Comparison of ENCODE assay signal across 14 cellular contexts in genomic region chr2:50476174-50476573, GRCh38.
A peak's percentile ranks its signal among the peaks of the same experiment; 100 is the strongest.
DNase-seq lines count a peak whose midpoint lies in the region; ATAC-seq, FAIRE-seq and TF ChIP-seq lines count a peak whose summit lies in the region.
"Had no signal": no experiment of that assay in that cellular context is flagged by ENCODE, and none has a peak within 500 bp of the region (broad histone marks: within the 10 kb centered on the region; RNA-seq: fewer than 3 reads in every experiment).

No MANE protein-coding gene starts in this region.

- H3K36me3 ChIP-seq in GM12878 (ENCODE audit: control insufficient read depth in 2 of 2, insufficient read depth in 2 of 2, low read length in 1 of 2) (no peaks in the 10 kb centered on the region), neural cell (ENCODE audit: insufficient read depth, low read length) (peaks cover 4% of the 10 kb centered on the region)
- H3K36me3 ChIP-seq: stomach, uterus had no signal

- H2AFZ ChIP-seq in GM12878 (ENCODE audit: control insufficient read depth, low read depth, low read length) (no peak overlapping the region), neural cell (ENCODE audit: low read depth, low read length) (no peak overlapping the region)
- H2AFZ ChIP-seq: PC-9 had no signal

- intact Hi-C loops in GM12878 (cut with micrococcal nuclease; ENCODE audit: unreplicated experiment): no loop called here

- WGBS in GM12878 (ENCODE audit: insufficient coverage, insufficient replicate concordance, low lambda C conversion rate, missing lambda C conversion rate): 56% methylated on average over 2 of the region's 2 CpGs

- H3K27me3 ChIP-seq in GM12878 (replicated peaks in 1 of 2; ENCODE audit: control insufficient read depth in 2 of 2, insufficient read depth in 2 of 2, low read length in 1 of 2): no peaks in the 10 kb centered on the region
- no peaks in the 10 kb centered on the region for H3K27me3 ChIP-seq in neural cell (ENCODE audit: insufficient read depth, low read depth, low read length)
- H3K27me3 ChIP-seq: stomach, uterus had no signal

- TF ChIP-seq CTCF in GM12864 (IDR thresholded peaks at IDR 0.05; ENCODE audit: low read depth, low read length, missing control alignments) (peak; percentile 36), LNCaP clone FGC (IDR thresholded peaks at IDR 0.05; ENCODE audit: control insufficient read depth, extremely low read depth, insufficient read depth) (peak; percentile 26; the same call in 1 of the 2 replicates), GM12878 (IDR thresholded peaks at IDR 0.05 in 2 of 3, conservative IDR thresholded peaks at IDR 0.05 in 1 of 3; ENCODE audit: control insufficient read depth in 2 of 3, extremely low read depth in 1 of 3, insufficient read depth in 1 of 3, low read depth in 3 of 3, low read length in 3 of 3) (peak in 2 of 3 experiments; percentile 26 to 39; a peak in 2 of 6 replicates), neural cell (IDR thresholded peaks at IDR 0.05; ENCODE audit: poor library complexity, severe bottlenecking) (peak; percentile 36)

- RAD21 ChIA-PET in GM12878 (lab: Charles Lee; ENCODE audit: unreplicated experiment): no interaction called here

- no TSS peak for BruUV-seq in GM12878 (replicated peaks; lab: Mats Ljungman, UMichigan)

- H3K9ac ChIP-seq in GM12878 (ENCODE audit: control insufficient read depth, insufficient read depth, low read length): no peak overlapping the region
- no peak overlapping the region for H3K9ac ChIP-seq in neural cell (ENCODE audit: low read length)

- ATAC-seq in GM12878: peak; percentile 37; the same call in 1 of the 3 replicates
- no peak for ATAC-seq in HG02588 (IDR thresholded peaks at IDR 0.05; ENCODE audit: unreplicated experiment)
- no peak for ATAC-seq in HG02623 (IDR thresholded peaks at IDR 0.05; ENCODE audit: unreplicated experiment)
- ATAC-seq: activated CD8-positive, alpha-beta T cell treated with anti-CD3 and anti-CD28 coated beads, Interleukin-2, amount 10 ng/mL, durations not matched to agents 7 days and 5 days had no signal

- H3K79me2 ChIP-seq in GM12878 (ENCODE audit: control insufficient read depth, insufficient read depth, low read length) (no peaks in the 10 kb centered on the region), neural cell (replicated peaks; ENCODE audit: insufficient read depth, low read length) (no peaks in the 10 kb centered on the region)

- H3K9me3 ChIP-seq in GM12878 (replicated peaks; ENCODE audit: control insufficient read depth, insufficient read depth, low read length) (no peaks in the 10 kb centered on the region), neural cell (ENCODE audit: low read length) (no peaks in the 10 kb centered on the region)
- H3K9me3 ChIP-seq: stomach, uterus had no signal

- H4K20me1 ChIP-seq in GM12878 (ENCODE audit: control insufficient read depth, insufficient read depth) (no peaks in the 10 kb centered on the region), neural cell (ENCODE audit: insufficient read depth) (no peaks in the 10 kb centered on the region)

- H3K4me2 ChIP-seq in GM12878 (ENCODE audit: control insufficient read depth, insufficient read depth) (no peak overlapping the region), neural cell (ENCODE audit: low read length) (no peak overlapping the region)
- H3K4me2 ChIP-seq: PC-9 had no signal

- TF ChIP-seq EP300 in GM12878 (IDR thresholded peaks at IDR 0.05; ENCODE audit: borderline replicate concordance in 1 of 2, control insufficient read depth in 1 of 2, low read depth in 2 of 2, low read length in 2 of 2) (no peak), neural cell (conservative IDR thresholded peaks at IDR 0.05; ENCODE audit: poor library complexity, severe bottlenecking) (no peak)

- POLR2A ChIA-PET in GM12878 (lab: Charles Lee): no interaction called here

- TF ChIP-seq RAD21 in GM12878 (IDR thresholded peaks at IDR 0.05; ENCODE audit: insufficient read depth, low read depth, low read length): no peak
- no peak for TF ChIP-seq RAD21 in neural cell (conservative IDR thresholded peaks at IDR 0.05)

- CTCF ChIA-PET in GM12878 (lab: Yijun Ruan, JAX): interaction anchor here (2.2 kb wide), 1 partner anchor 15 kb away, joined by 5 read pairs; no protein-coding TSS in a partner anchor

- in situ Hi-C loops in GM12878 (cut with MboI): no loop called here

- H3K4me1 ChIP-seq in GM12878 (ENCODE audit: control insufficient read depth, insufficient read depth, low read length): no peaks in the 10 kb centered on the region
- H3K4me1 ChIP-seq: stomach, uterus had no signal

- DNase-seq in GM12864 (ENCODE audit: low read depth) (no peak), LNCaP clone FGC (ENCODE audit: low read depth) (no peak), GM12878 (ENCODE audit: low read depth, low spot score) (no peak)
- no peak for DNase-seq in activated CD8-positive, alpha-beta memory T cell treated with anti-CD3 and anti-CD28 coated beads, Interleukin-2, amount 50 U/mL, for 48 hours
- DNase-seq: activated CD8-positive, alpha-beta T cell treated with anti-CD3 and anti-CD28 coated beads, Interleukin-2, amount 10 ng/mL, durations not matched to agents 7 days and 5 days; activated effector memory CD4-positive, alpha-beta T cell treated with anti-CD3 and anti-CD28 coated beads, Interleukin-2, amount 50 U/mL, for 16 hours; PC-9; posterior cingulate gyrus; stomach; uterus had no signal

- no peaks in the 10 kb centered on the region for H3F3A ChIP-seq in neural cell (ENCODE audit: insufficient read depth, low read length, poor library complexity, severe bottlenecking)

- H3K4me3 ChIP-seq in GM12864 (ENCODE audit: low read depth, low read length) (no peak overlapping the region), LNCaP clone FGC (ENCODE audit: low read depth, low read length) (no peak overlapping the region), GM12878 (no peak overlapping the region), neural cell (ENCODE audit: low read length) (no peak overlapping the region)
- H3K4me3 ChIP-seq: PC-9, stomach, uterus had no signal

- FAIRE-seq in GM12878 (lab: Jason Lieb, UNC): no peak
- FAIRE-seq: astrocyte had no signal

- H3K9me2 ChIP-seq in neural cell (ENCODE audit: insufficient read depth, low read length): no peaks in the 10 kb centered on the region

- H3K27ac ChIP-seq in GM12878 (ENCODE audit: control insufficient read depth, insufficient read depth) (no peak overlapping the region), neural cell (ENCODE audit: low read length) (no peak overlapping the region)
- H3K27ac ChIP-seq: PC-9, stomach, uterus had no signal

- no peak for TF ChIP-seq POLR2A in GM12878 (IDR thresholded peaks at IDR 0.05; ENCODE audit: low read depth, low read length)

- SMC1A ChIA-PET in GM12878 (lab: Charles Lee; ENCODE audit: uncharacterized antibody, unreplicated experiment): no interaction called here

TF ChIP-seq in GM12878, 131 proteins besides CTCF, POLR2A, EP300 and RAD21:
- TF ChIP-seq NR2C2 (IDR thresholded peaks at IDR 0.05; ENCODE audit: borderline replicate concordance, control insufficient read depth, insufficient read length, low read depth) (no peak), PAX5 (IDR thresholded peaks at IDR 0.05; ENCODE audit: borderline replicate concordance, low read depth, low read length) (no peak), SIX5 (IDR thresholded peaks at IDR 0.05; ENCODE audit: low read depth, low read length, severe bottlenecking) (no peak), STAT1 (conservative IDR thresholded peaks at IDR 0.05) (no peak), SRF (IDR thresholded peaks at IDR 0.05; ENCODE audit: low read depth in 2 of 2, low read length in 2 of 2) (no peak), ESRRA (IDR thresholded peaks at IDR 0.05; ENCODE audit: low read length) (no peak), POU2F2 (IDR thresholded peaks at IDR 0.05; ENCODE audit: borderline replicate concordance, low read depth, low read length) (no peak), BACH1 (IDR thresholded peaks at IDR 0.05; ENCODE audit: borderline replicate concordance) (no peak), GABPA (IDR thresholded peaks at IDR 0.05; ENCODE audit: low read depth) (no peak), NBN (IDR thresholded peaks at IDR 0.05) (no peak), TARDBP (IDR thresholded peaks at IDR 0.05; ENCODE audit: borderline replicate concordance) (no peak)
TF ChIP-seq in GM12878: peak in this region for 0.

TF ChIP-seq in neural cell, 6 proteins besides CTCF, POLR2A, EP300 and RAD21:
- TF ChIP-seq REST (IDR thresholded peaks at IDR 0.05; ENCODE audit: borderline replicate concordance) (no peak), SMC3 (conservative IDR thresholded peaks at IDR 0.05; ENCODE audit: poor library complexity) (no peak), EZH2 (IDR thresholded peaks at IDR 0.05; ENCODE audit: borderline replicate concordance, insufficient read depth, low read length, poor library complexity, severe bottlenecking) (no peak), TAF1 (IDR thresholded peaks at IDR 0.05; ENCODE audit: low read depth) (no peak)
